Comparison of ENCODE assay signal across 1 cellular context in the genomic region with DNA sequence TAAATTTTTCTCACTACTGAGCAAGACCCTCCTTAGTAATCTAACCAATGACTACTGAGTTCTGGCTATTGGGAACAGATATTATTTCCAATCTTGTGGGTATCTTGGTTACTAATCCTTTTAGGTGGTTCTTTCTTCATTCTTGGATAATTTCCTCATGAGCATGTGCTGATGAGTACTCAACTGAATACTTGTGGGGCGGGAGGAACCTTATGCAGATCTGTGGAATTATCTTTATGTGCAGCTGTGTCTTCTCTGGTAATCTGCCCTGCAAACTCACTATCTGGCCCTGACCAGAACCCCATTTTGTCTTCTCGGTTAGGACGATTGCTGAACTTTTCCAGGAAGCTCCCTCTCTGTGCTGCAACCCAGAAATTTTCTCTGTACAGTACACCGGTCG.
TF ChIP-seq lines count a peak whose summit lies in the region.

No MANE protein-coding gene starts in this region.

TF ChIP-seq in K562, 482 proteins besides CTCF, POLR2A, EP300 and RAD21 (continued from another document and continues in another):
- TF ChIP-seq, protein P1, sequence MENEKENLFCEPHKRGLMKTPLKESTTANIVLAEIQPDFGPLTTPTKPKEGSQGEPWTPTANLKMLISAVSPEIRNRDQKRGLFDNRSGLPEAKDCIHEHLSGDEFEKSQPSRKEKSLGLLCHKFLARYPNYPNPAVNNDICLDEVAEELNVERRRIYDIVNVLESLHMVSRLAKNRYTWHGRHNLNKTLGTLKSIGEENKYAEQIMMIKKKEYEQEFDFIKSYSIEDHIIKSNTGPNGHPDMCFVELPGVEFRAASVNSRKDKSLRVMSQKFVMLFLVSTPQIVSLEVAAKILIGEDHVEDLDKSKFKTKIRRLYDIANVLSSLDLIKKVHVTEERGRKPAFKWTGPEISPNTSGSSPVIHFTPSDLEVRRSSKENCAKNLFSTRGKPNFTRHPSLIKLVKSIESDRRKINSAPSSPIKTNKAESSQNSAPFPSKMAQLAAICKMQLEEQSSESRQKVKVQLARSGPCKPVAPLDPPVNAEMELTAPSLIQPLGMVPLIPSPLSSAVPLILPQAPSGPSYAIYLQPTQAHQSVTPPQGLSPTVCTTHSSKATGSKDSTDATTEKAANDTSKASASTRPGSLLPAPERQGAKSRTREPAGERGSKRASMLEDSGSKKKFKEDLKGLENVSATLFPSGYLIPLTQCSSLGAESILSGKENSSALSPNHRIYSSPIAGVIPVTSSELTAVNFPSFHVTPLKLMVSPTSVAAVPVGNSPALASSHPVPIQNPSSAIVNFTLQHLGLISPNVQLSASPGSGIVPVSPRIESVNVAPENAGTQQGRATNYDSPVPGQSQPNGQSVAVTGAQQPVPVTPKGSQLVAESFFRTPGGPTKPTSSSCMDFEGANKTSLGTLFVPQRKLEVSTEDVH (IDR thresholded peaks at IDR 0.05; ENCODE audit: low read depth, partially characterized antibody), result peak; percentile 30
- TF ChIP-seq PHF20 (IDR thresholded peaks at IDR 0.05; ENCODE audit: partially characterized antibody) (no peak), GATA2 (CRISPR knock-in tag; IDR thresholded peaks at IDR 0.05) (peak; percentile 93), MGA (IDR thresholded peaks at IDR 0.05) (peak; percentile 83), ATF6 (CRISPR knock-in tag; IDR thresholded peaks at IDR 0.05) (no peak), RNF2 (IDR thresholded peaks at IDR 0.05) (peak; percentile 61), ELF4 (CRISPR knock-in tag; IDR thresholded peaks at IDR 0.05) (peak; percentile 48; the same call in 1 of the 2 replicates), LEF1 (IDR thresholded peaks at IDR 0.05) (peak; percentile 75), PRMT5 (CRISPR knock-in tag; IDR thresholded peaks at IDR 0.05) (no peak), ZNF224 (CRISPR knock-in tag; IDR thresholded peaks at IDR 0.05) (no peak), SP2 (IDR thresholded peaks at IDR 0.05; ENCODE audit: extremely low read depth, low read depth, low read length, poor library complexity, severe bottlenecking) (no peak), MEF2D (tag; conservative IDR thresholded peaks at IDR 0.05; ENCODE audit: low read depth) (no peak), ZBTB49 (CRISPR knock-in tag; IDR thresholded peaks at IDR 0.05; ENCODE audit: borderline replicate concordance) (no peak), SIN3B (IDR thresholded peaks at IDR 0.05; ENCODE audit: low read depth) (no peak), MLX (CRISPR knock-in tag; conservative IDR thresholded peaks at IDR 0.05) (no peak), ETV6 (IDR thresholded peaks at IDR 0.05; ENCODE audit: borderline replicate concordance in 1 of 2, low read depth in 2 of 2, low read length in 1 of 2) (no peak), ETV6 (CRISPR knock-in tag; IDR thresholded peaks at IDR 0.05; ENCODE audit: borderline replicate concordance) (no peak), ZNF282 (CRISPR knock-in tag; IDR thresholded peaks at IDR 0.05) (no peak), TCF7L2 (IDR thresholded peaks at IDR 0.05; ENCODE audit: low read depth, low read length) (no peak), KLF1 (tag; IDR thresholded peaks at IDR 0.05) (no peak)
- TF ChIP-seq, protein P2, sequence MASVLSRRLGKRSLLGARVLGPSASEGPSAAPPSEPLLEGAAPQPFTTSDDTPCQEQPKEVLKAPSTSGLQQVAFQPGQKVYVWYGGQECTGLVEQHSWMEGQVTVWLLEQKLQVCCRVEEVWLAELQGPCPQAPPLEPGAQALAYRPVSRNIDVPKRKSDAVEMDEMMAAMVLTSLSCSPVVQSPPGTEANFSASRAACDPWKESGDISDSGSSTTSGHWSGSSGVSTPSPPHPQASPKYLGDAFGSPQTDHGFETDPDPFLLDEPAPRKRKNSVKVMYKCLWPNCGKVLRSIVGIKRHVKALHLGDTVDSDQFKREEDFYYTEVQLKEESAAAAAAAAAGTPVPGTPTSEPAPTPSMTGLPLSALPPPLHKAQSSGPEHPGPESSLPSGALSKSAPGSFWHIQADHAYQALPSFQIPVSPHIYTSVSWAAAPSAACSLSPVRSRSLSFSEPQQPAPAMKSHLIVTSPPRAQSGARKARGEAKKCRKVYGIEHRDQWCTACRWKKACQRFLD (CRISPR knock-in tag; IDR thresholded peaks at IDR 0.05), result peak; percentile 79; the same call in 1 of the 2 replicates
- TF ChIP-seq, protein P3, sequence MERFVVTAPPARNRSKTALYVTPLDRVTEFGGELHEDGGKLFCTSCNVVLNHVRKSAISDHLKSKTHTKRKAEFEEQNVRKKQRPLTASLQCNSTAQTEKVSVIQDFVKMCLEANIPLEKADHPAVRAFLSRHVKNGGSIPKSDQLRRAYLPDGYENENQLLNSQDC (CRISPR knock-in tag; IDR thresholded peaks at IDR 0.05), result no peak
- TF ChIP-seq, protein P4, sequence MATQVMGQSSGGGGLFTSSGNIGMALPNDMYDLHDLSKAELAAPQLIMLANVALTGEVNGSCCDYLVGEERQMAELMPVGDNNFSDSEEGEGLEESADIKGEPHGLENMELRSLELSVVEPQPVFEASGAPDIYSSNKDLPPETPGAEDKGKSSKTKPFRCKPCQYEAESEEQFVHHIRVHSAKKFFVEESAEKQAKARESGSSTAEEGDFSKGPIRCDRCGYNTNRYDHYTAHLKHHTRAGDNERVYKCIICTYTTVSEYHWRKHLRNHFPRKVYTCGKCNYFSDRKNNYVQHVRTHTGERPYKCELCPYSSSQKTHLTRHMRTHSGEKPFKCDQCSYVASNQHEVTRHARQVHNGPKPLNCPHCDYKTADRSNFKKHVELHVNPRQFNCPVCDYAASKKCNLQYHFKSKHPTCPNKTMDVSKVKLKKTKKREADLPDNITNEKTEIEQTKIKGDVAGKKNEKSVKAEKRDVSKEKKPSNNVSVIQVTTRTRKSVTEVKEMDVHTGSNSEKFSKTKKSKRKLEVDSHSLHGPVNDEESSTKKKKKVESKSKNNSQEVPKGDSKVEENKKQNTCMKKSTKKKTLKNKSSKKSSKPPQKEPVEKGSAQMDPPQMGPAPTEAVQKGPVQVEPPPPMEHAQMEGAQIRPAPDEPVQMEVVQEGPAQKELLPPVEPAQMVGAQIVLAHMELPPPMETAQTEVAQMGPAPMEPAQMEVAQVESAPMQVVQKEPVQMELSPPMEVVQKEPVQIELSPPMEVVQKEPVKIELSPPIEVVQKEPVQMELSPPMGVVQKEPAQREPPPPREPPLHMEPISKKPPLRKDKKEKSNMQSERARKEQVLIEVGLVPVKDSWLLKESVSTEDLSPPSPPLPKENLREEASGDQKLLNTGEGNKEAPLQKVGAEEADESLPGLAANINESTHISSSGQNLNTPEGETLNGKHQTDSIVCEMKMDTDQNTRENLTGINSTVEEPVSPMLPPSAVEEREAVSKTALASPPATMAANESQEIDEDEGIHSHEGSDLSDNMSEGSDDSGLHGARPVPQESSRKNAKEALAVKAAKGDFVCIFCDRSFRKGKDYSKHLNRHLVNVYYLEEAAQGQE (CRISPR knock-in tag; IDR thresholded peaks at IDR 0.05; ENCODE audit: low read depth), result no peak
- TF ChIP-seq, protein P5, sequence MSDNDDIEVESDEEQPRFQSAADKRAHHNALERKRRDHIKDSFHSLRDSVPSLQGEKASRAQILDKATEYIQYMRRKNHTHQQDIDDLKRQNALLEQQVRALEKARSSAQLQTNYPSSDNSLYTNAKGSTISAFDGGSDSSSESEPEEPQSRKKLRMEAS (CRISPR knock-in tag; IDR thresholded peaks at IDR 0.05), result no peak; the same call in 1 of the 2 replicates
